ENCODE assay signal across 15 cellular contexts in the genomic region with DNA sequence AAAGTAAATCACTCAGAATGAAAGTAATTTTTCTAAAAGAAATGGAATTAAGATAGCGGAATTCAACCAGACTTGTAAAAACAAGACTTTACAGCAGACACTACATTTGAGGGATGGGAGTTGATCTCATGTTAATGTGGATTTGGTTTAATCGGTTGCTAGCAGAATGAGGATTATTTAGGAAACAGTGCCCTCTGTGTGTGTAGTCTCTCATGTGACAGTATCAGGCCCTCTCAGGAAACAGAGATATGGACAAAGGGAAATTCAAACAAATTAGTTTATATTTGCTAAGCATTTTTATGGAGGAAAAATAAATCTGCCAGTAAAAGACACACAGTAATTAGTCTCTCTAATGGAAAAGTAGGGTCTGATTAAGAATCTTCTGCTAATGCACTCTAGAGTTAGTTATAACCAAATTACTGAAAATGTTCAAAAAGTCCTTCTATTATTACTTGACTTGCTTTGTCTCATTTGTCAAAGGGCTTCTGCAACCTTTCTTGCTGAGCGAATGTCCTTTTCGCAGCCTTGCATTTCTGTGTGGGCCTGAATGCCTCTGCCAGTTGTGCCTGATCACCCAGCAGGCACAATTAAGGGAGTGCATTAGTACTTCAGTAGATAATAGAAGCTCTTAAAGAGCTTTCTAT.
DNase-seq lines count a peak whose midpoint lies in the region; ATAC-seq and TF ChIP-seq lines count a peak whose summit lies in the region.
"Had no signal": no experiment of that assay in that cellular context is flagged by ENCODE, and none has a peak within 500 bp of the region (broad histone marks: within the 10 kb centered on the region; RNA-seq: fewer than 3 reads in every experiment).

No MANE protein-coding gene starts in this region.

- no peak for ATAC-seq in right cardiac atrium
- no peak for ATAC-seq in HG03175 (IDR thresholded peaks at IDR 0.05; ENCODE audit: unreplicated experiment)
- ATAC-seq: activated T-helper 17 cell treated with anti-CD3 and anti-CD28 coated beads, Interleukin-2, amount 50 U/mL, for 72 hours; left cardiac atrium had no signal

- intact Hi-C loops in right cardiac atrium (cut with DNase I), result no loop called here
- intact Hi-C loops in spleen (cut with DNase I; ENCODE audit: low total_unique reads), result no loop called here

- no peak for TF ChIP-seq CTCF in cardiac muscle cell (IDR thresholded peaks at IDR 0.05; ENCODE audit: low read depth, low read length)
- TF ChIP-seq CTCF in hepatocyte (IDR thresholded peaks at IDR 0.05; ENCODE audit: poor library complexity), result peak; percentile 34
- TF ChIP-seq CTCF in spleen (IDR thresholded peaks at IDR 0.05 in 8 of 11, conservative IDR thresholded peaks at IDR 0.05 in 3 of 11), result no peak

- H3K4me1 ChIP-seq in cardiac muscle cell (ENCODE audit: low read depth) (peaks cover 22% of the 10 kb centered on the region), right cardiac atrium (ENCODE audit: control insufficient read depth, insufficient read depth, low read length) (no peaks in the 10 kb centered on the region), hepatocyte (ENCODE audit: insufficient read depth) (no peaks in the 10 kb centered on the region), spleen (no peaks in the 10 kb centered on the region)

- no peaks in the 10 kb centered on the region for H3K9me3 ChIP-seq in cardiac muscle cell (ENCODE audit: low read depth)
- H3K9me3 ChIP-seq in right cardiac atrium (ENCODE audit: control insufficient read depth, low read length), result no peaks in the 10 kb centered on the region
- H3K9me3 ChIP-seq in hepatocyte (ENCODE audit: low read depth), result no peaks in the 10 kb centered on the region
- H3K9me3 ChIP-seq in spleen, result no peaks in the 10 kb centered on the region

- no peak overlapping the region for H2AFZ ChIP-seq in hepatocyte

- WGBS in right cardiac atrium, result 55% methylated on average over 4 of the region's 4 CpGs
- WGBS in hepatocyte (ENCODE audit: low lambda C conversion rate, missing lambda C conversion rate), result 49% methylated on average over 4 of the region's 4 CpGs
- 73 to 80% (median 77%) methylated on average over 4 of the region's 4 CpGs for WGBS in spleen, 5 donors

- H3K4me2 ChIP-seq in hepatocyte, result no peak overlapping the region

- no peaks in the 10 kb centered on the region for H3K36me3 ChIP-seq in cardiac muscle cell
- H3K36me3 ChIP-seq in hepatocyte (replicated peaks; ENCODE audit: insufficient read depth, low read depth), result no peaks in the 10 kb centered on the region
- H3K36me3 ChIP-seq in spleen, result no peaks in the 10 kb centered on the region

- H3K27ac ChIP-seq in cardiac muscle cell, result peak overlapping the region; percentile 58
- H3K27ac ChIP-seq in right cardiac atrium (ENCODE audit: low read length), result no peak overlapping the region
- H3K27ac ChIP-seq in hepatocyte, result no peak overlapping the region
- no peak overlapping the region for H3K27ac ChIP-seq in spleen

- H3K9me2 ChIP-seq in hepatocyte (replicated peaks; ENCODE audit: insufficient read depth), result no peaks in the 10 kb centered on the region

- no peak for TF ChIP-seq POLR2A in spleen (IDR thresholded peaks at IDR 0.05)

- H3K27me3 ChIP-seq in cardiac muscle cell, result no peaks in the 10 kb centered on the region
- no peaks in the 10 kb centered on the region for H3K27me3 ChIP-seq in right cardiac atrium (ENCODE audit: control insufficient read depth, insufficient read depth)
- H3K27me3 ChIP-seq in hepatocyte, result no peaks in the 10 kb centered on the region
- no peaks in the 10 kb centered on the region for H3K27me3 ChIP-seq in spleen (replicated peaks in 1 of 7)

- H3K4me3 ChIP-seq in cardiac muscle cell, result no peak overlapping the region
- no peak overlapping the region for H3K4me3 ChIP-seq in right cardiac atrium (ENCODE audit: low read length)
- no peak overlapping the region for H3K4me3 ChIP-seq in hepatocyte
- no peak overlapping the region for H3K4me3 ChIP-seq in spleen

- DNase-seq in cardiac muscle cell (ENCODE audit: low read depth in 1 of 2, low spot score in 1 of 2) (peak in 1 of 2 donors; percentile 18), right cardiac atrium (no peak), SK-N-DZ (ENCODE audit: low spot score) (peak; percentile 91), hepatocyte (ENCODE audit: low spot score) (peak; percentile 5), spleen (no peak), HPDE6-E6E7 (ENCODE audit: extremely low spot score) (no peak)
- no peak for DNase-seq in effector CD4-positive, alpha-beta T cell
- DNase-seq: ACHN; activated CD4-positive, CD25-positive, alpha-beta regulatory T cell; left cardiac atrium; NCI-H2171 treated with DMSO at 0.1 percent for 48 hours; SHP77; stimulated activated CD4-positive, alpha-beta T cell treated with anti-CD3 and anti-CD28 coated beads, Interleukin-2, amount 100 ng/mL, for 24 hours had no signal

- no peaks in the 10 kb centered on the region for H4K20me1 ChIP-seq in hepatocyte (ENCODE audit: insufficient read depth, poor library complexity, severe bottlenecking)

- H3K79me2 ChIP-seq in hepatocyte, result no peaks in the 10 kb centered on the region

Comparison
In these comparisons a context has a peak if more than half of its experiments do, and no peak if none do; other contexts are left out.
1. DNase-seq: peak in SK-N-DZ (single experiment) and hepatocyte (single experiment); none in right cardiac atrium (0 of 3), effector CD4-positive, alpha-beta T cell (single experiment), spleen (single experiment) and HPDE6-E6E7 (single experiment).